Comparison of ENCODE assay signal across 16 cellular contexts in the genomic region with DNA sequence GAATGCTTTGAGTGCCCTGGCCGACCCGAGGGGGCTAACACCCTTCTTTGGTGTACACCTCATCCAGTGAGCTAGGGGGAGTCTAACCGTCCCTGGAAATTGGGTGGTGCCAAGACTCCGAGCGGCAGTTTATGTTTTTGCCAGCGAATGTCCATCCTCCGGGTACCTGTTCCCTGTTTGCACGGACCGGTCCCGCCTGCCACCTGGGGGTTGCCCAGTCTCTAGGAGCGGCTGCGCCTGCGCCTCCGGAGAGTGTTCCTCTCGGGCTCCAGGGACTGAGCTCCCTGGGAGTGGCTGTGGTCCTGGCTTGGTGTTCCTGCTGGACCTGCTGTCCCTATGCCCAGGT. TPM values are rescaled to one million over a fixed set of nuclear protein-coding genes. Genes with fewer than 3 reads are reported as not detected.
DNase-seq lines count a peak whose midpoint lies in the region; ATAC-seq and TF ChIP-seq lines count a peak whose summit lies in the region.
"Had no signal": no experiment of that assay in that cellular context is flagged by ENCODE, and none has a peak within 500 bp of the region (broad histone marks: within the 10 kb centered on the region; RNA-seq: fewer than 3 reads in every experiment).

No MANE protein-coding gene starts in this region.

- 5 to 9% methylated on average over 15 of the region's 15 CpGs for WGBS in lung, 2 donors

- intact Hi-C loops in A673 (cut with micrococcal nuclease; ENCODE audit: unreplicated experiment) (loop anchor here (1.0 to 10.0 kb wide), 2 partner anchors 222 to 386 kb away; no protein-coding TSS in a partner anchor), dorsolateral prefrontal cortex (cut with DNase I) (loop anchor here (1.0 to 10.0 kb wide), 2 partner anchors 223 to 376 kb away; no protein-coding TSS in a partner anchor)

- no peaks in the 10 kb centered on the region for H3K9me3 Mint-ChIP-seq in osteocyte (ENCODE audit: unreplicated experiment)
- H3K9me3 Mint-ChIP-seq: activated B cell treated with CpG ODN at 0.5 μM for 24 hours; activated T-cell treated with anti-CD3 and anti-CD28 coated beads, Interleukin-2, amount 50 U/mL, for 24 hours had no signal

- DNase-seq in A673 (ENCODE audit: low spot score) (no peak), dorsolateral prefrontal cortex (no peak), lung (ENCODE audit: low spot score) (no peak), osteocyte (ENCODE audit: extremely low spot score, unreplicated experiment) (no peak), dedifferentiated amniotic fluid mesenchymal stem cell (ENCODE audit: extremely low spot score) (no peak)
- DNase-seq: activated B cell treated with CpG ODN at 0.5 μM for 24 hours, brain microvascular endothelial cell, occipital lobe, SHP77 treated with DMSO at 0.1 percent for 48 hours had no signal

- H3K4me1 Mint-ChIP-seq in osteocyte (ENCODE audit: unreplicated experiment) = peaks cover 4% of the 10 kb centered on the region

- H3K36me3 ChIP-seq in A673 (ENCODE audit: insufficient read depth, low read length, poor library complexity, severe bottlenecking) (no peaks in the 10 kb centered on the region), HEK293 (ENCODE audit: control insufficient read depth in 2 of 2, insufficient read depth in 1 of 2, low read length in 2 of 2) (no peaks in the 10 kb centered on the region), lung (ENCODE audit: control insufficient read depth in 2 of 2, insufficient read depth in 2 of 2, low read length in 2 of 2) (no peaks in the 10 kb centered on the region)
- H3K36me3 ChIP-seq: BLaER1 treated with 17β-estradiol and CSF1 and Interleukin-3, amounts not matched to agents 10 nM and 100 nM; brain microvascular endothelial cell had no signal

- H3K4me3 Mint-ChIP-seq in osteocyte (ENCODE audit: unreplicated experiment) = no peak overlapping the region

- peak overlapping the region; percentile 17 for H3K4me3 ChIP-seq in A673 (ENCODE audit: low read depth, low read length, poor library complexity, severe bottlenecking)
- no peak overlapping the region for H3K4me3 ChIP-seq in HEK293 (ENCODE audit: low read depth, low read length)
- peak overlapping the region in 36 of 59 donors; percentile 43 to 71 (median 61) for H3K4me3 ChIP-seq in dorsolateral prefrontal cortex
- no peak overlapping the region for H3K4me3 ChIP-seq in lung
- H3K4me3 ChIP-seq: BLaER1 treated with 17β-estradiol and CSF1 and Interleukin-3, amounts not matched to agents 10 nM and 100 nM had no signal

- H3K4me1 ChIP-seq in A673 (ENCODE audit: insufficient read depth, low read length, poor library complexity, severe bottlenecking) = no peaks in the 10 kb centered on the region
- peaks cover 3% of the 10 kb centered on the region; the same call in 1 of the 2 replicates for H3K4me1 ChIP-seq in HEK293 (ENCODE audit: control insufficient read depth, insufficient read depth, low read length)
- H3K4me1 ChIP-seq in lung (ENCODE audit: control insufficient read depth in 2 of 2, insufficient read depth in 2 of 2, low read length in 2 of 2) = peaks cover 0 to 8% of the 10 kb centered on the region in 2 donors
- H3K4me1 ChIP-seq: BLaER1 treated with 17β-estradiol and CSF1 and Interleukin-3, amounts not matched to agents 10 nM and 100 nM had no signal

- H3K27ac ChIP-seq in A673 (ENCODE audit: low read depth, low read length, poor library complexity, severe bottlenecking) = no peak overlapping the region
- H3K27ac ChIP-seq in HEK293 (ENCODE audit: extremely low read depth, low read depth, low read length) = no peak overlapping the region
- peak overlapping the region in 14 of 59 donors; percentile 22 to 72 (median 59) for H3K27ac ChIP-seq in dorsolateral prefrontal cortex
- H3K27ac ChIP-seq in lung (ENCODE audit: low read depth in 1 of 2, low read length in 1 of 2) = no peak overlapping the region
- H3K27ac ChIP-seq: BLaER1 treated with 17β-estradiol and CSF1 and Interleukin-3, amounts not matched to agents 10 nM and 100 nM; brain microvascular endothelial cell had no signal

- POLR2A ChIA-PET in A673 (lab: Charles Lee; ENCODE audit: low non-redundant PET) = no interaction called here
- POLR2A ChIA-PET in HEK293 (lab: Yijun Ruan, JAX) = no interaction called here

- peaks cover 83% of the 10 kb centered on the region for H3K27me3 ChIP-seq in A673 (replicated peaks; ENCODE audit: insufficient read depth, low read depth, low read length, poor library complexity)
- H3K27me3 ChIP-seq in dorsolateral prefrontal cortex = peaks cover 0 to 54% (median 15%) of the 10 kb centered on the region in 45 donors
- peaks cover 13% of the 10 kb centered on the region for H3K27me3 ChIP-seq in lung (ENCODE audit: control insufficient read depth, insufficient read depth)

- no peak overlapping the region for H3K27ac Mint-ChIP-seq in osteocyte (ENCODE audit: unreplicated experiment)
- H3K27ac Mint-ChIP-seq: activated B cell treated with CpG ODN at 0.5 μM for 24 hours; activated T-cell treated with anti-CD3 and anti-CD28 coated beads, Interleukin-2, amount 50 U/mL, for 24 hours; stimulated activated naive B cell treated with anti-CD40 and anti-IgM and Interleukin-4, amounts not matched to agents 10 μg/mL and 1 μg/mL and 100 μg/mL, for 72 hours had no signal

- peaks cover 64% of the 10 kb centered on the region for H3K27me3 Mint-ChIP-seq in osteocyte (ENCODE audit: unreplicated experiment)

- BruUV-seq in A673 (replicated peaks; lab: Mats Ljungman, UMichigan) = no TSS peak

- TF ChIP-seq CTCF in A673 (conservative IDR thresholded peaks at IDR 0.05; ENCODE audit: low read depth, low read length) (no peak), HEK293 (tag by site-specific recombination; IDR thresholded peaks at IDR 0.05) (no peak), dorsolateral prefrontal cortex (IDR thresholded peaks at IDR 0.05 in 54 of 56, conservative IDR thresholded peaks at IDR 0.05 in 2 of 56; ENCODE audit: low read depth in 1 of 56, partially characterized antibody in 56 of 56) (peak in 5 of 56 donors; percentile 1 to 39 (median 5)), lung (IDR thresholded peaks at IDR 0.05; ENCODE audit: control extremely low read depth, extremely low read depth) (no peak), osteocyte (IDR thresholded peaks at IDR 0.05) (no peak)

- no peaks in the 10 kb centered on the region for H3K9me3 ChIP-seq in A673 (ENCODE audit: low read depth, low read length, poor library complexity, severe bottlenecking)
- H3K9me3 ChIP-seq in HEK293 (ENCODE audit: control insufficient read depth, insufficient read depth, low read depth, low read length) = no peaks in the 10 kb centered on the region
- H3K9me3 ChIP-seq in lung (ENCODE audit: control insufficient read depth in 2 of 2, insufficient read depth in 1 of 2, low read length in 1 of 2) = peaks cover 0 to 6% of the 10 kb centered on the region in 2 donors

- no peaks in the 10 kb centered on the region for H3K36me3 Mint-ChIP-seq in osteocyte (ENCODE audit: unreplicated experiment)
- H3K36me3 Mint-ChIP-seq: stimulated activated naive B cell treated with anti-CD40 and anti-IgM and Interleukin-4, amounts not matched to agents 10 μg/mL and 1 μg/mL and 100 μg/mL, for 72 hours had no signal

- CTCF ChIA-PET in A673 (lab: Charles Lee) = interaction anchor here (0.6 to 1.4 kb wide), 3 partner anchors 16 to 223 kb away, joined by 3 to 8 read pairs (median 4); no protein-coding TSS in a partner anchor
- CTCF ChIA-PET in HEK293 (lab: Yijun Ruan, JAX) = interaction anchor here (0.6 to 16.8 kb wide), 24 partner anchors 9 to 1137 kb away, joined by 3 to 589 read pairs (median 4); no protein-coding TSS in a partner anchor

- ATAC-seq in lung (ENCODE audit: insufficient read depth, low FRiP score) (peak; percentile 15), GM18867 (IDR thresholded peaks at IDR 0.05; ENCODE audit: unreplicated experiment) (no peak), GM18511 (IDR thresholded peaks at IDR 0.05; ENCODE audit: unreplicated experiment) (no peak)

TF ChIP-seq in HEK293, 187 proteins besides CTCF, POLR2A, EP300 and RAD21 (continues in another document):
- 0 out of 2 replicates have a peak, but pooled peaks have one; percentile 17 for TF ChIP-seq SP2 (tag by site-specific recombination; IDR thresholded peaks at IDR 0.05)
- TF ChIP-seq, protein P1, sequence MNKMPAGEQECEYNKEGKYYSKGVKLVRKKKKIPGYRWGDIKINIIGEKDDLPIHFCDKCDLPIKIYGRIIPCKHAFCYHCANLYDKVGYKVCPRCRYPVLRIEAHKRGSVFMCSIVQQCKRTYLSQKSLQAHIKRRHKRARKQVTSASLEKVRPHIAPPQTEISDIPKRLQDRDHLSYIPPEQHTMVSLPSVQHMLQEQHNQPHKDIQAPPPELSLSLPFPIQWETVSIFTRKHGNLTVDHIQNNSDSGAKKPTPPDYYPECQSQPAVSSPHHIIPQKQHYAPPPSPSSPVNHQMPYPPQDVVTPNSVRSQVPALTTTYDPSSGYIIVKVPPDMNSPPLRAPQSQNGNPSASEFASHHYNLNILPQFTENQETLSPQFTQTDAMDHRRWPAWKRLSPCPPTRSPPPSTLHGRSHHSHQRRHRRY (tag by site-specific recombination; IDR thresholded peaks at IDR 0.05) = no peak
- no peak for TF ChIP-seq ZNF16 (tag by site-specific recombination; IDR thresholded peaks at IDR 0.05; ENCODE audit: low read depth)

RNA-seq across cellular contexts. Expression of a gene that starts 0.9 kb away (rescaled TPM):
- total RNA-seq in A673 (2021) (not detected in 2 replicates), dorsolateral prefrontal cortex (10 to 100 TPM in 7 of 120 experiments, 1 to 10 TPM in 113; 2.0 to 12.7 (median 6.4) TPM), lung (1 to 10 TPM; 2.0 to 4.8 TPM), osteocyte (not detected in 2 replicates)
- polyA plus RNA-seq in lung = 1 to 10 TPM; 1.7 to 2.0 TPM
- total RNA-seq: activated B cell treated with CpG ODN at 0.5 μM for 24 hours, NCI-H460 had no signal

Comparison
In these comparisons a context has a peak if more than half of its experiments do, and no peak if none do; other contexts are left out.
1. H3K4me3 ChIP-seq: peak in A673 (single experiment) and dorsolateral prefrontal cortex (36 of 59); none in HEK293 (single experiment) and lung (single experiment).